ENCODE assay signal across 7 cellular contexts in genomic region chr2:219598308-219599078, GRCh38. TPM values are rescaled to one million over a fixed set of nuclear protein-coding genes. Genes with fewer than 3 reads are reported as not detected.
A peak's percentile ranks its signal among the peaks of the same experiment; 100 is the strongest.
DNase-seq lines count a peak whose midpoint lies in the region; ATAC-seq and TF ChIP-seq lines count a peak whose summit lies in the region.

No MANE protein-coding gene starts in this region.

- peak; percentile 34 for DNase-seq in OCI-M1 (lab: John Stamatoyannopoulos, UW)
- no peak for DNase-seq in esophagus squamous epithelium (lab: John Stamatoyannopoulos, UW)
- DNase-seq in sigmoid colon = no peak
- DNase-seq in NCI-H2227 (lab: John Stamatoyannopoulos, UW; ENCODE audit: unreplicated experiment) = no peak
- no peak for DNase-seq in activated effector memory CD4-positive, alpha-beta T cell treated with Interleukin-2 at 50 U/mL for 16 hours
- no peak for DNase-seq in iPS-NIHi11 (ENCODE audit: low spot score)

- H3K27me3 ChIP-seq in esophagus squamous epithelium (no peaks in the 10 kb centered on the region), sigmoid colon (no peaks in the 10 kb centered on the region)

- TF ChIP-seq POLR2A in esophagus squamous epithelium (IDR thresholded peaks at IDR 0.05) (no peak), sigmoid colon (IDR thresholded peaks at IDR 0.05) (no peak)

- intact Hi-C loops in esophagus squamous epithelium (cut with DNase I) (no loop called here), sigmoid colon (cut with DNase I) (loop anchor here (2.0 kb wide), 2 partner anchors 54 to 100 kb away; partner anchors contain the start of genes GMPPA and TMEM198)

- H3K9me3 ChIP-seq in esophagus squamous epithelium (no peaks in the 10 kb centered on the region), sigmoid colon (no peaks in the 10 kb centered on the region)

- H3K27ac ChIP-seq in esophagus squamous epithelium (peak overlapping the region; percentile 89 to 93 (median 92)), sigmoid colon (peak overlapping the region; percentile 80 to 94 (median 92))

- TF ChIP-seq CTCF in esophagus squamous epithelium (IDR thresholded peaks at IDR 0.05) (no peak), sigmoid colon (IDR thresholded peaks at IDR 0.05) (no peak)

- WGBS in esophagus squamous epithelium, 2 donors = 21 to 22% methylated on average over 7 to 9 of the region's 9 CpGs
- WGBS in sigmoid colon, 2 donors = 26 to 36% methylated on average over 9 of the region's 9 CpGs

- H3K36me3 ChIP-seq in esophagus squamous epithelium (peaks cover 4 to 26% (median 6%) of the 10 kb centered on the region in 3 donors), sigmoid colon (peaks cover 0 to 27% (median 15%) of the 10 kb centered on the region in 4 donors)

- ATAC-seq in GM19455 (IDR thresholded peaks at IDR 0.05; ENCODE audit: unreplicated experiment) = peak; percentile 18

- no peak for TF ChIP-seq EP300 in sigmoid colon (IDR thresholded peaks at IDR 0.05)

- H3K4me3 ChIP-seq in esophagus squamous epithelium (peak overlapping the region; percentile 69 to 86 (median 74)), sigmoid colon (peak overlapping the region; percentile 66 to 76 (median 72))

- H3K4me1 ChIP-seq in esophagus squamous epithelium (peaks cover 5 to 21% (median 9%) of the 10 kb centered on the region in 3 donors), sigmoid colon (peaks cover 0 to 20% (median 11%) of the 10 kb centered on the region in 4 donors)

RNA-seq across cellular contexts. Expression of gene STK11IP, which starts 0.8 kb away (rescaled TPM):
- total RNA-seq in esophagus squamous epithelium (10 to 100 TPM; 12.3 to 21.3 (median 14.4) TPM), sigmoid colon (10 to 100 TPM in 2 of 4 donors, 1 to 10 TPM in 2; 8.4 to 13.0 (median 10.1) TPM)
- 10 to 100 TPM in 2 of 3 donors, 1 to 10 TPM in 1; 6.9 to 36.7 (median 10.8) TPM for polyA plus RNA-seq in sigmoid colon

RNA-seq across cellular contexts. Expression of gene INHA, which starts 26.4 kb away (rescaled TPM):
- total RNA-seq in esophagus squamous epithelium = not detected
- total RNA-seq in sigmoid colon = under 1 TPM in 2 of 4 donors, not detected in 2; 0.33 to 0.36 TPM
- under 1 TPM in 2 of 3 donors, not detected in 1; 0.31 to 0.46 TPM for polyA plus RNA-seq in sigmoid colon

RNA-seq across cellular contexts. Expression of gene OBSL1, which starts 27.2 kb away (rescaled TPM):
- total RNA-seq in esophagus squamous epithelium = 10 to 100 TPM in 3 of 4 donors, 1 to 10 TPM in 1; 7.0 to 38.9 (median 16.0) TPM
- 10 to 100 TPM; 34.6 to 83.6 (median 53.3) TPM for total RNA-seq in sigmoid colon
- 10 to 100 TPM in 1 of 3 donors, 1 to 10 TPM in 2; 2.8 to 15.6 (median 7.8) TPM for polyA plus RNA-seq in sigmoid colon

RNA-seq across cellular contexts. Expression of gene SLC4A3, which starts 28.9 kb away (rescaled TPM):
- 1 to 10 TPM; 1.1 to 4.0 (median 2.2) TPM for total RNA-seq in esophagus squamous epithelium
- total RNA-seq in sigmoid colon = 1 to 10 TPM in 3 of 4 donors, under 1 TPM in 1; 0.99 to 5.0 (median 1.1) TPM
- polyA plus RNA-seq in sigmoid colon = 1 to 10 TPM in 1 of 3 donors, under 1 TPM in 2; under 0.01 to 1.0 (median 0.46) TPM

RNA-seq across cellular contexts. Expression of gene TMEM198, which starts 54.7 kb away (rescaled TPM):
- total RNA-seq in esophagus squamous epithelium (under 1 TPM; 0.62 to 0.87 (median 0.78) TPM), sigmoid colon (1 to 10 TPM in 3 of 4 donors, under 1 TPM in 1; 0.71 to 3.0 (median 1.6) TPM)
- polyA plus RNA-seq in sigmoid colon = 1 to 10 TPM in 2 of 3 donors, not detected in 1; 1.2 to 3.9 TPM
